ENCODE assay signal across 2 cellular contexts in genomic region chr17:79801156-79802038, GRCh38.
A peak's percentile ranks its signal among the peaks of the same experiment; 100 is the strongest.
TF ChIP-seq lines count a peak whose summit lies in the region.

No MANE protein-coding gene starts in this region.

TF ChIP-seq in HEK293, 187 proteins besides CTCF, POLR2A, EP300 and RAD21 (continued from another document and continues in another):
- TF ChIP-seq ZNF148 (tag by site-specific recombination; IDR thresholded peaks at IDR 0.05; ENCODE audit: borderline replicate concordance) (no peak), ZNF114 (tag by site-specific recombination; IDR thresholded peaks at IDR 0.05) (no peak), ZNF529 (tag by site-specific recombination; IDR thresholded peaks at IDR 0.05; ENCODE audit: insufficient replicate concordance) (no peak), ZSCAN18 (tag by site-specific recombination; IDR thresholded peaks at IDR 0.05) (no peak), ZBTB26 (tag by site-specific recombination; optimal IDR thresholded peaks at IDR 0.05) (peak; percentile 81), PRDM2 (tag by site-specific recombination; IDR thresholded peaks at IDR 0.05; ENCODE audit: borderline replicate concordance) (no peak), ZNF157 (tag by site-specific recombination; IDR thresholded peaks at IDR 0.05) (no peak), ZNF214 (tag by site-specific recombination; IDR thresholded peaks at IDR 0.05; ENCODE audit: borderline replicate concordance) (no peak), ZXDB (tag by site-specific recombination; IDR thresholded peaks at IDR 0.05) (0 out of 2 replicates have a peak, but pooled peaks have one; percentile 15), ZNF785 (tag by site-specific recombination; IDR thresholded peaks at IDR 0.05) (no peak), GLIS2 (tag by site-specific recombination; IDR thresholded peaks at IDR 0.05) (peak; percentile 51), OSR2 (tag by site-specific recombination; IDR thresholded peaks at IDR 0.05) (no peak), ZNF549 (tag by site-specific recombination; IDR thresholded peaks at IDR 0.05) (no peak), HOXA7 (CRISPR knock-in tag; IDR thresholded peaks at IDR 0.05; ENCODE audit: borderline replicate concordance) (no peak), ZNF175 (tag by site-specific recombination; IDR thresholded peaks at IDR 0.05) (no peak), ZFP37 (tag by site-specific recombination; IDR thresholded peaks at IDR 0.05) (no peak; the same call in none of the 2 replicates), ZNF621 (tag by site-specific recombination; IDR thresholded peaks at IDR 0.05) (no peak), ZNF560 (tag by site-specific recombination; IDR thresholded peaks at IDR 0.05; ENCODE audit: borderline replicate concordance) (no peak), ZBTB21 (tag by site-specific recombination; IDR thresholded peaks at IDR 0.05) (no peak)

TF ChIP-seq in HepG2, 621 proteins besides CTCF, POLR2A, EP300 and RAD21 (continued from another document):
- no peak for TF ChIP-seq ETS1 (CRISPR knock-in tag; IDR thresholded peaks at IDR 0.05)
- TF ChIP-seq ZNF766 (CRISPR knock-in tag; IDR thresholded peaks at IDR 0.05; ENCODE audit: borderline replicate concordance): 0 out of 2 replicates have a peak, but pooled peaks have one; percentile 31
- peak; percentile 23; the same call in 1 of the 2 replicates for TF ChIP-seq BCL6 (CRISPR knock-in tag; IDR thresholded peaks at IDR 0.05)
- peak; percentile 32; the same call in 1 of the 2 replicates for TF ChIP-seq ZNF768 (CRISPR knock-in tag; IDR thresholded peaks at IDR 0.05)
- TF ChIP-seq TAF1 (CRISPR knock-in tag; IDR thresholded peaks at IDR 0.05): 0 out of 2 replicates have a peak, but pooled peaks have one; percentile 8
- TF ChIP-seq ZFY (CRISPR knock-in tag; IDR thresholded peaks at IDR 0.05): peak; percentile 59; the same call in 1 of the 2 replicates
- TF ChIP-seq ZNF773 (CRISPR knock-in tag; IDR thresholded peaks at IDR 0.05; ENCODE audit: borderline replicate concordance): no peak
- TF ChIP-seq SATB2 (CRISPR knock-in tag; IDR thresholded peaks at IDR 0.05): peak; percentile 26; the same call in 1 of the 2 replicates
- no peak for TF ChIP-seq GRHL1 (CRISPR knock-in tag; conservative IDR thresholded peaks at IDR 0.05)
- TF ChIP-seq SALL1 (CRISPR knock-in tag; IDR thresholded peaks at IDR 0.05): 0 out of 2 replicates have a peak, but pooled peaks have one; percentile 9
- peak; percentile 42; the same call in 1 of the 2 replicates for TF ChIP-seq ZBTB38 (CRISPR knock-in tag; IDR thresholded peaks at IDR 0.05)
- peak; percentile 26; the same call in 1 of the 2 replicates for TF ChIP-seq MED1 (CRISPR knock-in tag; IDR thresholded peaks at IDR 0.05)
- peak; percentile 27; the same call in 1 of the 2 replicates for TF ChIP-seq STAG1 (CRISPR knock-in tag; IDR thresholded peaks at IDR 0.05)
- peak; percentile 54; the same call in 1 of the 2 replicates for TF ChIP-seq TBX2 (CRISPR knock-in tag; IDR thresholded peaks at IDR 0.05; ENCODE audit: borderline replicate concordance)
- TF ChIP-seq ZMYM4 (CRISPR knock-in tag; IDR thresholded peaks at IDR 0.05): no peak
- TF ChIP-seq EZH2 (conservative IDR thresholded peaks at IDR 0.05; ENCODE audit: low read depth, low read length): peak; percentile 98; the same call in 1 of the 2 replicates
- peak; percentile 8; the same call in 1 of the 2 replicates for TF ChIP-seq ZNF598 (CRISPR knock-in tag; IDR thresholded peaks at IDR 0.05; ENCODE audit: borderline replicate concordance)
- TF ChIP-seq TP53 (CRISPR knock-in tag; conservative IDR thresholded peaks at IDR 0.05): 0 out of 2 replicates have a peak, but pooled peaks have one; percentile 70
- TF ChIP-seq TFAP4 (IDR thresholded peaks at IDR 0.05; ENCODE audit: borderline replicate concordance, low read depth): no peak
- peak; percentile 98 for TF ChIP-seq ZNF777 (CRISPR knock-in tag; IDR thresholded peaks at IDR 0.05)
- TF ChIP-seq ZNF597 (CRISPR knock-in tag; IDR thresholded peaks at IDR 0.05): no peak
- no peak for TF ChIP-seq SAP130 (CRISPR knock-in tag; IDR thresholded peaks at IDR 0.05; ENCODE audit: low read depth)
- TF ChIP-seq E2F2 (CRISPR knock-in tag; IDR thresholded peaks at IDR 0.05; ENCODE audit: borderline replicate concordance): 0 out of 2 replicates have a peak, but pooled peaks have one; percentile 18
- TF ChIP-seq AFF4 (CRISPR knock-in tag; IDR thresholded peaks at IDR 0.05): 0 out of 2 replicates have a peak, but pooled peaks have one; percentile 12
- 0 out of 2 replicates have a peak, but pooled peaks have one; percentile 31 for TF ChIP-seq ZBTB10 (CRISPR knock-in tag; IDR thresholded peaks at IDR 0.05; ENCODE audit: borderline replicate concordance)
- no peak for TF ChIP-seq SRSF4 (IDR thresholded peaks at IDR 0.05; ENCODE audit: low read depth, low read length, poor library complexity, severe bottlenecking)
- peak; percentile 71; the same call in 1 of the 2 replicates for TF ChIP-seq YEATS4 (CRISPR knock-in tag; IDR thresholded peaks at IDR 0.05; ENCODE audit: borderline replicate concordance)
- no peak for TF ChIP-seq TEAD3 (CRISPR knock-in tag; optimal IDR thresholded peaks at IDR 0.05; ENCODE audit: borderline replicate concordance)
- peak in 1 of 2 experiments; percentile 69; a peak in 2 of 4 replicates for TF ChIP-seq HMGXB4 (CRISPR knock-in tag; IDR thresholded peaks at IDR 0.05; ENCODE audit: borderline replicate concordance in 1 of 2, low read depth in 1 of 2)
- 0 out of 2 replicates have a peak, but pooled peaks have one; percentile 42 for TF ChIP-seq ZNF563 (CRISPR knock-in tag; IDR thresholded peaks at IDR 0.05)
